16 cellular contexts compared by ENCODE assay signal in genomic region chr2:150204449-150204848, GRCh38.
DNase-seq lines count a peak whose midpoint lies in the region; ATAC-seq lines count a peak whose summit lies in the region.
"Had no signal": no experiment of that assay in that cellular context is flagged by ENCODE, and none has a peak within 500 bp of the region (broad histone marks: within the 10 kb centered on the region; RNA-seq: fewer than 3 reads in every experiment).

No MANE protein-coding gene starts in this region.

- H3K27me3 Mint-ChIP-seq in T-cell: no peaks in the 10 kb centered on the region
- H3K27me3 Mint-ChIP-seq: naive thymus-derived CD8-positive, alpha-beta T cell had no signal

- CTCF ChIA-PET in T-cell (lab: Charles Lee): no interaction called here

- no peak overlapping the region for H3K4me3 Mint-ChIP-seq in T-cell
- H3K4me3 Mint-ChIP-seq: activated T-cell treated with anti-CD3 and anti-CD28 coated beads, Interleukin-2, amount 50 U/mL, for 4 hours; naive thymus-derived CD8-positive, alpha-beta T cell; WTC11 had no signal

- H3K36me3 ChIP-seq in mesenchymal stem cell (ENCODE audit: control insufficient read depth in 1 of 2, insufficient read depth in 2 of 2, low read depth in 1 of 2, low read length in 2 of 2): no peaks in the 10 kb centered on the region
- H3K36me3 ChIP-seq: vagina had no signal

- H3K4ac ChIP-seq in mesenchymal stem cell (ENCODE audit: low read depth in 1 of 2, low read length in 2 of 2): no peak overlapping the region

- H4K91ac ChIP-seq in mesenchymal stem cell (ENCODE audit: low read length): no peak overlapping the region

- H3K9me3 Mint-ChIP-seq in T-cell: peaks cover 0 to 4% (median 0%) of the 10 kb centered on the region in 3 donors
- H3K9me3 Mint-ChIP-seq: activated T-cell treated with anti-CD3 and anti-CD28 coated beads, Interleukin-2, amount 50 U/mL, for 4 hours; WTC11 had no signal

- no peaks in the 10 kb centered on the region for H3K4me1 Mint-ChIP-seq in T-cell
- H3K4me1 Mint-ChIP-seq: naive thymus-derived CD8-positive, alpha-beta T cell had no signal

- ATAC-seq in GM18873 (IDR thresholded peaks at IDR 0.05; ENCODE audit: low FRiP score, unreplicated experiment) (no peak), T-cell (replicated peaks in 1 of 4) (no peak)
- ATAC-seq: activated T-cell treated with anti-CD3 and anti-CD28 coated beads, Interleukin-2, amount 50 U/mL, for 4 hours; naive thymus-derived CD8-positive, alpha-beta T cell; WTC11 had no signal

- H3K79me1 ChIP-seq in mesenchymal stem cell (replicated peaks; ENCODE audit: low read length, poor library complexity, severe bottlenecking): no peaks in the 10 kb centered on the region

- no peaks in the 10 kb centered on the region for H3K9me3 ChIP-seq in mesenchymal stem cell (ENCODE audit: control insufficient read depth, low read length)
- H3K9me3 ChIP-seq: vagina had no signal

- H3K23ac ChIP-seq in mesenchymal stem cell (ENCODE audit: low read length in 2 of 2): no peak overlapping the region

- H2BK15ac ChIP-seq in mesenchymal stem cell (ENCODE audit: low read depth, poor library complexity, severe bottlenecking): no peak overlapping the region

- no peaks in the 10 kb centered on the region for H3K36me3 Mint-ChIP-seq in T-cell
- H3K36me3 Mint-ChIP-seq: naive thymus-derived CD8-positive, alpha-beta T cell; WTC11 had no signal

- no peak overlapping the region for H2BK120ac ChIP-seq in mesenchymal stem cell (ENCODE audit: low read depth, low read length)

- no peak overlapping the region for H2AK5ac ChIP-seq in mesenchymal stem cell (ENCODE audit: low read length, severe bottlenecking)

- no peaks in the 10 kb centered on the region for H3K4me1 ChIP-seq in mesenchymal stem cell (ENCODE audit: control insufficient read depth, insufficient read depth, low read depth, low read length)
- H3K4me1 ChIP-seq: vagina had no signal

- H3K27ac Mint-ChIP-seq in T-cell: no peak overlapping the region
- H3K27ac Mint-ChIP-seq: naive thymus-derived CD8-positive, alpha-beta T cell; WTC11 had no signal

- POLR2A ChIA-PET in T-cell (lab: Charles Lee): no interaction called here

- no peak overlapping the region for H3K27ac ChIP-seq in epithelial cell of prostate
- H3K27ac ChIP-seq in mesenchymal stem cell (ENCODE audit: low read length, poor library complexity, severe bottlenecking): no peak overlapping the region
- H3K27ac ChIP-seq: RWPE1, vagina had no signal

- H3K9ac ChIP-seq in mesenchymal stem cell (ENCODE audit: low read length): peak overlapping the region; percentile 40

- peak; percentile 68 for DNase-seq in AG20443 (ENCODE audit: low spot score)
- peak; percentile 15 to 25 for DNase-seq in Kasumi-1 (lab: John Stamatoyannopoulos, UW)
- DNase-seq in epithelial cell of prostate (ENCODE audit: low read depth, low spot score): peak; percentile 78
- DNase-seq in mesenchymal stem cell: peak; percentile 84
- no peak for DNase-seq in NCI-H345 (lab: John Stamatoyannopoulos, UW)
- DNase-seq in ACHN: no peak
- no peak for DNase-seq in T-cell
- DNase-seq: activated T-cell treated with anti-CD3 and anti-CD28 coated beads, Interleukin-2, amount 50 U/mL, for 4 hours; aorta; GOT3; KBM-7; naive thymus-derived CD8-positive, alpha-beta T cell had no signal

- no peak overlapping the region for H3K18ac ChIP-seq in mesenchymal stem cell (ENCODE audit: low read depth in 1 of 2, low read length in 2 of 2)

- H4K8ac ChIP-seq in mesenchymal stem cell (ENCODE audit: low read length): no peak overlapping the region

- H2AFZ ChIP-seq in mesenchymal stem cell (ENCODE audit: low read depth, low read length): no peak overlapping the region

- in situ Hi-C loops in ACHN (cut with HindIII; ENCODE audit: low pct_ligation_motif_present, low pct_unique_long_range_greater_than_20kb, low sequenced_read_pairs): no loop called here

- no peak overlapping the region for H3K14ac ChIP-seq in mesenchymal stem cell (ENCODE audit: low read length in 2 of 2)

- WGBS in mesenchymal stem cell: 30% methylated on average over 3 of the region's 3 CpGs

- H2BK5ac ChIP-seq in mesenchymal stem cell (ENCODE audit: low read depth, low read length, poor library complexity, severe bottlenecking): no peak overlapping the region

- peak overlapping the region in 1 of 2 experiments; percentile 75 for H2BK12ac ChIP-seq in mesenchymal stem cell (ENCODE audit: low read length in 2 of 2)

- no peak overlapping the region for H3K4me2 ChIP-seq in mesenchymal stem cell (ENCODE audit: low read length, poor library complexity, severe bottlenecking)

- no peak overlapping the region for H3K4me3 ChIP-seq in mesenchymal stem cell (ENCODE audit: insufficient read depth in 1 of 2, low read depth in 1 of 2, low read length in 2 of 2)
- H3K4me3 ChIP-seq: vagina had no signal

- no peaks in the 10 kb centered on the region for H3K27me3 ChIP-seq in mesenchymal stem cell (ENCODE audit: control insufficient read depth in 1 of 2, insufficient read depth in 1 of 2, low read length in 2 of 2)
- H3K27me3 ChIP-seq: vagina had no signal

Comparison
In these comparisons a context has a peak if more than half of its experiments do, and no peak if none do; other contexts are left out.
1. DNase-seq: peak in AG20443 (single experiment), Kasumi-1 (2 of 2), epithelial cell of prostate (single experiment) and mesenchymal stem cell (single experiment); none in NCI-H345 (single experiment), ACHN (single experiment) and T-cell (0 of 34).